In genomic region chr14:68607852-68608232, GRCh38 we compare ENCODE assay signal across 12 cellular contexts.
DNase-seq lines count a peak whose midpoint lies in the region; ATAC-seq, FAIRE-seq and TF ChIP-seq lines count a peak whose summit lies in the region.
"Had no signal": no experiment of that assay in that cellular context is flagged by ENCODE, and none has a peak within 500 bp of the region (broad histone marks: within the 10 kb centered on the region; RNA-seq: fewer than 3 reads in every experiment).

No MANE protein-coding gene starts in this region.

- no peaks in the 10 kb centered on the region for H3K27me3 Mint-ChIP-seq in CD8-positive, alpha-beta T cell (ENCODE audit: low read depth)
- no peaks in the 10 kb centered on the region for H3K27me3 Mint-ChIP-seq in activated B cell treated with CpG ODN at 0.5 μM for 24 hours
- H3K27me3 Mint-ChIP-seq: activated naive CD4-positive, alpha-beta T cell treated with anti-CD3 and anti-CD28 coated beads, Interleukin-2, amount 50 U/mL, for 24 hours had no signal

- no peak for FAIRE-seq in HepG2 (lab: Jason Lieb, UNC)
- FAIRE-seq: H54 had no signal

- TF ChIP-seq RAD21 in HepG2 (CRISPR knock-in tag; IDR thresholded peaks at IDR 0.05): no peak

- H3K36me3 Mint-ChIP-seq in CD8-positive, alpha-beta T cell: no peaks in the 10 kb centered on the region
- peaks cover 2% of the 10 kb centered on the region for H3K36me3 Mint-ChIP-seq in activated B cell treated with CpG ODN at 0.5 μM for 24 hours (ENCODE audit: low read depth)
- H3K36me3 Mint-ChIP-seq: activated naive CD4-positive, alpha-beta T cell treated with anti-CD3 and anti-CD28 coated beads, Interleukin-2, amount 50 U/mL, for 24 hours had no signal

- peak overlapping the region; percentile 79 for H3K4me2 ChIP-seq in HepG2 (ENCODE audit: low read depth, low read length)

- TF ChIP-seq CTCF in CD8-positive, alpha-beta T cell (IDR thresholded peaks at IDR 0.05): no peak
- no peak for TF ChIP-seq CTCF in activated B cell treated with CpG ODN at 0.5 μM for 24 hours (IDR thresholded peaks at IDR 0.05)
- TF ChIP-seq CTCF in HepG2 (CRISPR knock-in tag; IDR thresholded peaks at IDR 0.05): 0 out of 2 replicates have a peak, but pooled peaks have one; percentile 0
- no peak for TF ChIP-seq CTCF in foreskin keratinocyte (conservative IDR thresholded peaks at IDR 0.05)

- in situ Hi-C loops in HepG2 (cut with HindIII; ENCODE audit: extremely low pct_ligation_motif_present, low pct_unique_long_range_greater_than_20kb): no loop called here

- no peaks in the 10 kb centered on the region for H3K36me3 ChIP-seq in CD8-positive, alpha-beta T cell (ENCODE audit: insufficient read depth, low read length)
- H3K36me3 ChIP-seq in HepG2 (replicated peaks in 1 of 2; ENCODE audit: control insufficient read depth in 1 of 2, insufficient read depth in 2 of 2, low read length in 2 of 2) (no peaks in the 10 kb centered on the region), skeletal muscle tissue (ENCODE audit: control insufficient read depth in 3 of 3, insufficient read depth in 3 of 3, low read length in 3 of 3) (no peaks in the 10 kb centered on the region)

- intact Hi-C loops in CD8-positive, alpha-beta T cell (cut with DNase I, micrococcal nuclease): no loop called here
- intact Hi-C loops in activated B cell treated with CpG ODN at 0.5 μM for 24 hours (cut with micrococcal nuclease): no loop called here
- intact Hi-C loops in HepG2 (cut with micrococcal nuclease; ENCODE audit: unreplicated experiment): loop anchor here (10.0 kb wide), 1 partner anchor 353 kb away; no protein-coding TSS in a partner anchor

- H3K27ac Mint-ChIP-seq in CD8-positive, alpha-beta T cell: peak overlapping the region; percentile 62
- H3K27ac Mint-ChIP-seq in activated B cell treated with CpG ODN at 0.5 μM for 24 hours: peak overlapping the region; percentile 73
- H3K27ac Mint-ChIP-seq: activated naive CD4-positive, alpha-beta T cell treated with anti-CD3 and anti-CD28 coated beads, Interleukin-2, amount 50 U/mL, for 24 hours had no signal

- H3K9ac ChIP-seq in HepG2 (ENCODE audit: insufficient read depth, low read depth, low read length) (peak overlapping the region; percentile 42; the same call in 1 of the 2 replicates), skeletal muscle tissue (ENCODE audit: low read depth in 1 of 3, low read length in 3 of 3) (peak overlapping the region in 1 of 3 donors; percentile 28)

- no peak overlapping the region for H2AFZ ChIP-seq in HepG2 (ENCODE audit: low read length)

- WGBS in HepG2 (ENCODE audit: low lambda C conversion rate): 21% methylated on average over 6 of the region's 8 CpGs

- CTCF ChIA-PET in CD8-positive, alpha-beta T cell (lab: Charles Lee): no interaction called here
- CTCF ChIA-PET in activated B cell treated with CpG ODN at 0.5 μM for 24 hours (lab: Charles Lee): no interaction called here
- CTCF ChIA-PET in HepG2 (lab: Yijun Ruan, JAX; ENCODE audit: low intra/inter-chr PET ratio, low total read pairs): no interaction called here

- no peak for TF ChIP-seq EP300 in HepG2 (IDR thresholded peaks at IDR 0.05; ENCODE audit: low read depth in 2 of 2, low read length in 2 of 2)
- TF ChIP-seq EP300 in HepG2 (CRISPR knock-in tag; IDR thresholded peaks at IDR 0.05; ENCODE audit: borderline replicate concordance): no peak

- no peaks in the 10 kb centered on the region for H3K9me3 ChIP-seq in CD8-positive, alpha-beta T cell (ENCODE audit: low read length)
- H3K9me3 ChIP-seq in HepG2 (ENCODE audit: low read length): no peaks in the 10 kb centered on the region
- H3K9me3 ChIP-seq in skeletal muscle tissue (ENCODE audit: control insufficient read depth in 3 of 3, low read length in 3 of 3): no peaks in the 10 kb centered on the region

- TF ChIP-seq POLR2A in HepG2 (IDR thresholded peaks at IDR 0.05; ENCODE audit: insufficient read depth in 1 of 2, low read depth in 2 of 2, low read length in 2 of 2): no peak

- H3K4me3 Mint-ChIP-seq in CD8-positive, alpha-beta T cell: no peak overlapping the region
- H3K4me3 Mint-ChIP-seq in activated B cell treated with CpG ODN at 0.5 μM for 24 hours: no peak overlapping the region

- no peak for DNase-seq in CD8-positive, alpha-beta T cell
- DNase-seq in activated B cell treated with CpG ODN at 0.5 μM for 24 hours (no peak), HepG2 (ENCODE audit: low spot score) (no peak), NCI-H524 (lab: John Stamatoyannopoulos, UW) (no peak), foreskin keratinocyte (no peak), NCI-H1105 treated with DMSO at 0.1 percent for 48 hours (lab: John Stamatoyannopoulos, UW) (no peak), NCI-H128 (lab: John Stamatoyannopoulos, UW; ENCODE audit: unreplicated experiment) (no peak)
- DNase-seq: activated CD4-positive, CD25-positive, alpha-beta regulatory T cell; DMS 273 treated with DMSO at 0.1 percent for 48 hours had no signal

- H3K4me3 ChIP-seq in CD8-positive, alpha-beta T cell (ENCODE audit: low read depth, low read length): no peak overlapping the region
- H3K4me3 ChIP-seq in HepG2 (replicated peaks in 1 of 3; ENCODE audit: insufficient read depth in 1 of 3, low read depth in 2 of 3, low read length in 3 of 3): peak overlapping the region in 1 of 3 experiments; percentile 55; a peak in 1 of 6 replicates
- no peak overlapping the region for H3K4me3 ChIP-seq in skeletal muscle tissue (ENCODE audit: low read length in 3 of 3)

- BruUV-seq in HepG2 (replicated peaks; lab: Mats Ljungman, UMichigan): no TSS peak

- ATAC-seq in CD8-positive, alpha-beta T cell: no peak
- no peak for ATAC-seq in activated B cell treated with CpG ODN at 0.5 μM for 24 hours (ENCODE audit: low read depth)
- peak; percentile 37 for ATAC-seq in HepG2
- ATAC-seq in foreskin keratinocyte: no peak

- H4K20me1 ChIP-seq in HepG2 (ENCODE audit: insufficient read depth, low read length): no peaks in the 10 kb centered on the region

- POLR2A ChIA-PET in CD8-positive, alpha-beta T cell (lab: Charles Lee): interaction anchor here (0.5 kb wide), 1 partner anchor 104 kb away, joined by 3 read pairs; no protein-coding TSS in a partner anchor
- POLR2A ChIA-PET in activated B cell treated with CpG ODN at 0.5 μM for 24 hours (lab: Charles Lee): interaction anchor here (0.6 to 1.0 kb wide), 3 partner anchors 11 to 185 kb away, joined by 3 to 6 read pairs (median 3); partner anchors contain the start of gene ZFP36L1
- POLR2A ChIA-PET in HepG2 (lab: Yijun Ruan, JAX): interaction anchor here (0.8 to 2.9 kb wide), 17 partner anchors 10 to 215 kb away, joined by 3 to 42 read pairs (median 4); partner anchors contain the start of gene ZFP36L1

- H3K27ac ChIP-seq in CD8-positive, alpha-beta T cell (ENCODE audit: low read depth, low read length): no peak overlapping the region
- H3K27ac ChIP-seq in HepG2 (ENCODE audit: extremely low read length, insufficient read depth, low read length): peak overlapping the region; percentile 59
- peak overlapping the region; percentile 76 for H3K27ac ChIP-seq in skeletal muscle tissue (ENCODE audit: low read depth, low read length)
- H3K27ac ChIP-seq in foreskin keratinocyte: no peak overlapping the region

- peaks cover 17% of the 10 kb centered on the region for H3K4me1 Mint-ChIP-seq in CD8-positive, alpha-beta T cell (ENCODE audit: low read depth)
- H3K4me1 Mint-ChIP-seq in activated B cell treated with CpG ODN at 0.5 μM for 24 hours: no peaks in the 10 kb centered on the region

- H3K27me3 ChIP-seq in CD8-positive, alpha-beta T cell (ENCODE audit: insufficient read depth, low read length): no peaks in the 10 kb centered on the region
- H3K27me3 ChIP-seq in HepG2 (ENCODE audit: control insufficient read depth in 1 of 2, insufficient read depth in 2 of 2, low read length in 2 of 2): no peaks in the 10 kb centered on the region
- no peaks in the 10 kb centered on the region for H3K27me3 ChIP-seq in skeletal muscle tissue (ENCODE audit: control insufficient read depth in 3 of 3, insufficient read depth in 3 of 3, low read length in 3 of 3)
- no peaks in the 10 kb centered on the region for H3K27me3 ChIP-seq in foreskin keratinocyte

- H3K79me2 ChIP-seq in HepG2 (ENCODE audit: insufficient read depth, low read length): no peaks in the 10 kb centered on the region

- H3K4me1 ChIP-seq in CD8-positive, alpha-beta T cell (ENCODE audit: insufficient read depth, low read length): peaks cover 15% of the 10 kb centered on the region
- H3K4me1 ChIP-seq in HepG2 (ENCODE audit: insufficient read depth, low read length) (peaks cover 88% of the 10 kb centered on the region), skeletal muscle tissue (ENCODE audit: control insufficient read depth in 3 of 3, insufficient read depth in 3 of 3, low read length in 3 of 3) (peaks cover 24 to 33% (median 29%) of the 10 kb centered on the region in 3 donors), foreskin keratinocyte (no peaks in the 10 kb centered on the region)

- peaks cover 4% of the 10 kb centered on the region for H3K9me3 Mint-ChIP-seq in CD8-positive, alpha-beta T cell
- H3K9me3 Mint-ChIP-seq in activated B cell treated with CpG ODN at 0.5 μM for 24 hours: peaks cover 4% of the 10 kb centered on the region
- H3K9me3 Mint-ChIP-seq: activated naive CD4-positive, alpha-beta T cell treated with anti-CD3 and anti-CD28 coated beads, Interleukin-2, amount 50 U/mL, for 24 hours had no signal

TF ChIP-seq in HepG2, 621 proteins besides CTCF, POLR2A, EP300 and RAD21 (continues in another document):
- peak; percentile 71; the same call in 1 of the 2 replicates for TF ChIP-seq HNRNPL (IDR thresholded peaks at IDR 0.05; ENCODE audit: low read depth, low read length)
- TF ChIP-seq MEIS2 (CRISPR knock-in tag; IDR thresholded peaks at IDR 0.05): no peak
- TF ChIP-seq ZSCAN20 (CRISPR knock-in tag; IDR thresholded peaks at IDR 0.05; ENCODE audit: borderline replicate concordance): no peak

Comparison
In these comparisons a context has a peak if more than half of its experiments do, and no peak if none do; other contexts are left out.
1. H3K27ac ChIP-seq: peak in HepG2 (single experiment) and skeletal muscle tissue (single experiment); none in CD8-positive, alpha-beta T cell (single experiment) and foreskin keratinocyte (single experiment).